ENCODE assay signal across 7 cellular contexts in genomic region chr4:148444296-148445070, GRCh38. TPM values are rescaled to one million over a fixed set of nuclear protein-coding genes. Genes with fewer than 3 reads are reported as not detected.
DNase-seq lines count a peak whose midpoint lies in the region; ATAC-seq and TF ChIP-seq lines count a peak whose summit lies in the region.

No MANE protein-coding gene starts in this region.

- no peak overlapping the region for H2AFZ ChIP-seq in HCT116 (ENCODE audit: low read depth, low read length, poor library complexity, severe bottlenecking)

- intact Hi-C loops in HCT116 (cut with micrococcal nuclease), result loop anchor here (10.0 kb wide), 1 partner anchor 460 kb away; no protein-coding TSS in a partner anchor

- no peaks in the 10 kb centered on the region for H3K9me2 ChIP-seq in HCT116 (ENCODE audit: insufficient read depth)

- peaks cover 3% of the 10 kb centered on the region for H3K36me3 Mint-ChIP-seq in chondrocyte (ENCODE audit: low read depth)

- H3K36me3 ChIP-seq in HCT116 (ENCODE audit: control insufficient read depth in 1 of 2, insufficient read depth in 2 of 2, low read length in 2 of 2), result no peaks in the 10 kb centered on the region
- H3K36me3 ChIP-seq in lung (ENCODE audit: control insufficient read depth in 2 of 2, insufficient read depth in 2 of 2, low read length in 2 of 2), result no peaks in the 10 kb centered on the region

- H3K4me2 ChIP-seq in HCT116 (ENCODE audit: low read length), result peak overlapping the region; percentile 99

- H3K9me3 ChIP-seq in HCT116 (ENCODE audit: control insufficient read depth in 1 of 2, insufficient read depth in 1 of 2, low read depth in 1 of 2, low read length in 2 of 2), result no peaks in the 10 kb centered on the region
- no peaks in the 10 kb centered on the region for H3K9me3 ChIP-seq in lung (ENCODE audit: control insufficient read depth in 2 of 2, insufficient read depth in 1 of 2, low read length in 1 of 2)

- H3K27me3 ChIP-seq in HCT116 (ENCODE audit: insufficient read depth, low read length) (no peaks in the 10 kb centered on the region; the same call in none of the 2 replicates), lung (ENCODE audit: control insufficient read depth, insufficient read depth) (no peaks in the 10 kb centered on the region)

- no peak overlapping the region for H3K27ac ChIP-seq in HCT116 (ENCODE audit: low read depth, low read length)
- H3K27ac ChIP-seq in lung (ENCODE audit: low read depth in 1 of 2, low read length in 1 of 2), result peak overlapping the region; percentile 75 to 79

- ATAC-seq in HCT116 (peak; percentile 2), lung (ENCODE audit: insufficient read depth, low FRiP score) (no peak), GM21515 (IDR thresholded peaks at IDR 0.05; ENCODE audit: unreplicated experiment) (no peak)

- H4K20me1 ChIP-seq in HCT116 (ENCODE audit: insufficient read depth), result no peaks in the 10 kb centered on the region

- no peak for TF ChIP-seq POLR2A in HCT116 (IDR thresholded peaks at IDR 0.05; ENCODE audit: borderline replicate concordance, extremely low read depth, insufficient read depth, insufficient read length)

- peaks cover 58% of the 10 kb centered on the region for H3K27me3 Mint-ChIP-seq in chondrocyte (ENCODE audit: low read depth)

- POLR2A ChIA-PET in HCT116 (lab: Charles Lee), result no interaction called here

- no peak overlapping the region for H3K9ac ChIP-seq in HCT116 (ENCODE audit: low read length)

- H3K9me3 Mint-ChIP-seq in chondrocyte (ENCODE audit: low read depth), result no peaks in the 10 kb centered on the region

- no peak for DNase-seq in HCT116 (ENCODE audit: low read depth, low spot score)
- DNase-seq in activated CD4-positive, CD25-positive, alpha-beta regulatory T cell treated with anti-CD3 and anti-CD28 coated beads, Interleukin-2, amount 50 U/mL, for 16 hours (ENCODE audit: low read depth, low spot score), result peak; percentile 14
- DNase-seq in chondrocyte (ENCODE audit: low spot score), result peak; percentile 67
- no peak for DNase-seq in lung (ENCODE audit: low spot score)
- DNase-seq in stimulated activated CD4-positive, alpha-beta T cell treated with anti-CD3 and anti-CD28 coated beads, Interleukin-4, amount 100 ng/mL, for 4 hours, result peak; percentile 24 to 27
- no peak for DNase-seq in NCI-H2227 treated with DMSO at 0.1 percent for 48 hours (lab: John Stamatoyannopoulos, UW)

- CTCF ChIA-PET in HCT116 (lab: Charles Lee), result no interaction called here

- peaks cover 28% of the 10 kb centered on the region for H3K4me1 Mint-ChIP-seq in chondrocyte (ENCODE audit: low read depth)

- H3K4me3 ChIP-seq in HCT116 (replicated peaks in 1 of 2; ENCODE audit: low read depth in 1 of 2, low read length in 2 of 2), result peak overlapping the region; percentile 46 to 63
- peak overlapping the region; percentile 90 for H3K4me3 ChIP-seq in lung

- H3K4me1 ChIP-seq in HCT116 (ENCODE audit: control insufficient read depth in 1 of 2, insufficient read depth in 2 of 2, low read length in 2 of 2) (peaks cover 4 to 27% of the 10 kb centered on the region in 2 experiments; a peak in 3 of 4 replicates), lung (ENCODE audit: control insufficient read depth in 2 of 2, insufficient read depth in 2 of 2, low read length in 2 of 2) (peaks cover 2% of the 10 kb centered on the region in 2 donors)

- no peak overlapping the region for H3K27ac Mint-ChIP-seq in chondrocyte (ENCODE audit: unreplicated experiment)

- H3K4me3 Mint-ChIP-seq in chondrocyte (ENCODE audit: unreplicated experiment), result peak overlapping the region; percentile 68

- WGBS in lung, 2 donors, result 0% methylated on average over 63 to 89 of the region's 89 CpGs

- TF ChIP-seq RAD21 in HCT116 (IDR thresholded peaks at IDR 0.05; ENCODE audit: low read depth), result no peak

- no peaks in the 10 kb centered on the region for H3K79me2 ChIP-seq in HCT116 (ENCODE audit: insufficient read depth, low read length)

- RAD21 ChIA-PET in HCT116 (lab: Charles Lee; ENCODE audit: low non-redundant PET in 1 of 2, low total read pairs in 2 of 2, uncharacterized antibody in 2 of 2, unreplicated experiment in 2 of 2), result no interaction called here

- TF ChIP-seq CTCF in HCT116 (IDR thresholded peaks at IDR 0.05 in 2 of 3, conservative IDR thresholded peaks at IDR 0.05 in 1 of 3; ENCODE audit: borderline replicate concordance in 1 of 3, insufficient read depth in 1 of 3, low read depth in 2 of 3, low read length in 2 of 3), result no peak
- peak; percentile 22 for TF ChIP-seq CTCF in chondrocyte (IDR thresholded peaks at IDR 0.05)
- TF ChIP-seq CTCF in lung (IDR thresholded peaks at IDR 0.05; ENCODE audit: control extremely low read depth, extremely low read depth), result no peak

- BruUV-seq in HCT116 (replicated peaks; lab: Mats Ljungman, UMichigan), result no TSS peak

TF ChIP-seq in HCT116, 20 proteins besides CTCF, POLR2A, EP300 and RAD21:
- no peak for TF ChIP-seq TCF7L2 (IDR thresholded peaks at IDR 0.05; ENCODE audit: borderline replicate concordance, extremely low read depth, insufficient read depth, insufficient read length)
- TF ChIP-seq MAX (IDR thresholded peaks at IDR 0.05), result 0 out of 2 replicates have a peak, but pooled peaks have one; percentile 15
- TF ChIP-seq CEBPB (IDR thresholded peaks at IDR 0.05; ENCODE audit: low read depth), result no peak

RNA-seq across cellular contexts. Expression of gene NR3C2, which starts 2.3 kb away (rescaled TPM):
- total RNA-seq in HCT116 (2021; ENCODE audit: unreplicated experiment), result 2.7 TPM
- 0.87 and 1.5 TPM in 2 replicates for polyA plus RNA-seq in HCT116 (2012)
- total RNA-seq in chondrocyte, result 0.15 to 0.23 TPM (median 0.20 TPM) in 3 replicates
- 10 to 100 TPM; 19.5 to 43.9 TPM for total RNA-seq in lung
- polyA plus RNA-seq in lung, result 1 to 10 TPM; 2.8 to 3.6 TPM

Comparison
In these comparisons a context has a peak if more than half of its experiments do, and no peak if none do; other contexts are left out.
1. DNase-seq: peak in activated CD4-positive, CD25-positive, alpha-beta regulatory T cell treated with anti-CD3 and anti-CD28 coated beads, Interleukin-2, amount 50 U/mL, for 16 hours (single experiment), chondrocyte (single experiment) and stimulated activated CD4-positive, alpha-beta T cell treated with anti-CD3 and anti-CD28 coated beads, Interleukin-4, amount 100 ng/mL, for 4 hours (2 of 2); none in HCT116 (single experiment), lung (single experiment) and NCI-H2227 treated with DMSO at 0.1 percent for 48 hours (single experiment).